In genomic region chr5:39760385-39761198, GRCh38 we compare ENCODE assay signal across 12 cellular contexts.
DNase-seq lines count a peak whose midpoint lies in the region; ATAC-seq, FAIRE-seq and TF ChIP-seq lines count a peak whose summit lies in the region.
"Had no signal": no experiment of that assay in that cellular context is flagged by ENCODE, and none has a peak within 500 bp of the region (broad histone marks: within the 10 kb centered on the region; RNA-seq: fewer than 3 reads in every experiment).

No MANE protein-coding gene starts in this region.

- no peaks in the 10 kb centered on the region for H3K4me1 ChIP-seq in Panc1 (ENCODE audit: control insufficient read depth, insufficient read depth, low read length)
- no peaks in the 10 kb centered on the region for H3K4me1 ChIP-seq in effector memory CD4-positive, alpha-beta T cell (ENCODE audit: control insufficient read depth, insufficient read depth, low read length, poor library complexity, severe bottlenecking)
- H3K4me1 ChIP-seq in kidney (ENCODE audit: control insufficient read depth in 1 of 2, insufficient read depth in 1 of 2, low read depth in 1 of 2, low read length in 2 of 2) = no peaks in the 10 kb centered on the region
- H3K4me1 ChIP-seq: colonic mucosa had no signal

- H3K27me3 Mint-ChIP-seq in activated T-cell treated with anti-CD3 and anti-CD28 coated beads, Interleukin-2, amount 50 U/mL, for 24 hours = peaks cover 4% of the 10 kb centered on the region
- peaks cover 3% of the 10 kb centered on the region for H3K27me3 Mint-ChIP-seq in activated CD4-positive, alpha-beta memory T cell treated with anti-CD3 and anti-CD28 coated beads, Interleukin-2, amount 10 ng/mL, durations not matched to agents 7 days and 5 days
- H3K27me3 Mint-ChIP-seq: CD4-positive, alpha-beta T cell; naive B cell had no signal

- no peak overlapping the region for H3K4me3 Mint-ChIP-seq in activated T-cell treated with anti-CD3 and anti-CD28 coated beads, Interleukin-2, amount 50 U/mL, for 24 hours
- H3K4me3 Mint-ChIP-seq in activated CD4-positive, alpha-beta memory T cell treated with anti-CD3 and anti-CD28 coated beads, Interleukin-2, amount 10 ng/mL, durations not matched to agents 7 days and 5 days = no peak overlapping the region
- H3K4me3 Mint-ChIP-seq: CD4-positive, alpha-beta T cell; naive B cell had no signal

- POLR2A ChIA-PET in Panc1 (lab: Charles Lee) = interaction anchor here (0.6 kb wide), 1 partner anchor 415 kb away, joined by 3 read pairs; no protein-coding TSS in a partner anchor
- POLR2A ChIA-PET in activated CD4-positive, alpha-beta memory T cell treated with anti-CD3 and anti-CD28 coated beads, Interleukin-2, amount 10 ng/mL, durations not matched to agents 7 days and 5 days (lab: Charles Lee) = no interaction called here

- FAIRE-seq in kidney (lab: Jason Lieb, UNC) = no peak

- H3K4me3 ChIP-seq in Panc1 (ENCODE audit: low read depth in 2 of 2, low read length in 2 of 2) (no peak overlapping the region; a peak in 1 of 4 replicates), epithelial cell of esophagus (ENCODE audit: low read length) (no peak overlapping the region), kidney (ENCODE audit: low read length in 2 of 2) (no peak overlapping the region)
- H3K4me3 ChIP-seq in effector memory CD4-positive, alpha-beta T cell (ENCODE audit: insufficient read depth, low read depth, low read length, poor library complexity, severe bottlenecking) = no peak overlapping the region
- H3K4me3 ChIP-seq: colonic mucosa had no signal

- CTCF ChIA-PET in Panc1 (lab: Charles Lee) = no interaction called here
- CTCF ChIA-PET in activated CD4-positive, alpha-beta memory T cell treated with anti-CD3 and anti-CD28 coated beads, Interleukin-2, amount 10 ng/mL, durations not matched to agents 7 days and 5 days (lab: Charles Lee) = no interaction called here

- H3K4me1 Mint-ChIP-seq in activated T-cell treated with anti-CD3 and anti-CD28 coated beads, Interleukin-2, amount 50 U/mL, for 24 hours (ENCODE audit: low read depth) = no peaks in the 10 kb centered on the region
- H3K4me1 Mint-ChIP-seq in activated CD4-positive, alpha-beta memory T cell treated with anti-CD3 and anti-CD28 coated beads, Interleukin-2, amount 10 ng/mL, durations not matched to agents 7 days and 5 days = no peaks in the 10 kb centered on the region
- H3K4me1 Mint-ChIP-seq: naive B cell had no signal

- ATAC-seq in Panc1 = no peak; the same call in 1 of the 2 replicates

- no peaks in the 10 kb centered on the region for H3K36me3 Mint-ChIP-seq in activated T-cell treated with anti-CD3 and anti-CD28 coated beads, Interleukin-2, amount 50 U/mL, for 24 hours (ENCODE audit: low read depth)
- H3K36me3 Mint-ChIP-seq in activated CD4-positive, alpha-beta memory T cell treated with anti-CD3 and anti-CD28 coated beads, Interleukin-2, amount 10 ng/mL, durations not matched to agents 7 days and 5 days (ENCODE audit: low read depth) = no peaks in the 10 kb centered on the region
- H3K36me3 Mint-ChIP-seq: naive B cell had no signal

- H3K36me3 ChIP-seq in Panc1 (ENCODE audit: control insufficient read depth, insufficient read depth, low read length) = no peaks in the 10 kb centered on the region
- no peaks in the 10 kb centered on the region for H3K36me3 ChIP-seq in effector memory CD4-positive, alpha-beta T cell (ENCODE audit: control insufficient read depth, insufficient read depth, low read length)
- no peaks in the 10 kb centered on the region for H3K36me3 ChIP-seq in kidney (ENCODE audit: control insufficient read depth in 1 of 2, insufficient read depth in 2 of 2, low read length in 2 of 2)
- H3K36me3 ChIP-seq: colonic mucosa had no signal

- H3K9me3 Mint-ChIP-seq in activated T-cell treated with anti-CD3 and anti-CD28 coated beads, Interleukin-2, amount 50 U/mL, for 24 hours = no peaks in the 10 kb centered on the region
- no peaks in the 10 kb centered on the region for H3K9me3 Mint-ChIP-seq in activated CD4-positive, alpha-beta memory T cell treated with anti-CD3 and anti-CD28 coated beads, Interleukin-2, amount 10 ng/mL, durations not matched to agents 7 days and 5 days
- H3K9me3 Mint-ChIP-seq: CD4-positive, alpha-beta T cell had no signal

- H3K27ac ChIP-seq in Panc1 (ENCODE audit: low read length) (no peak overlapping the region), kidney (ENCODE audit: low read depth in 2 of 2, low read length in 2 of 2) (no peak overlapping the region)
- H3K27ac ChIP-seq in effector memory CD4-positive, alpha-beta T cell (ENCODE audit: insufficient read depth, low read length, poor library complexity, severe bottlenecking) = no peak overlapping the region

- DNase-seq in AML-193 (lab: John Stamatoyannopoulos, UW) (peak; percentile 81 to 90), Panc1 (ENCODE audit: low read depth, low spot score) (peak; percentile 86), epithelial cell of esophagus (ENCODE audit: low read depth) (peak; percentile 78), non-pigmented ciliary epithelial cell (ENCODE audit: low read depth) (peak; percentile 94), kidney (no peak)
- no peak for DNase-seq in effector memory CD4-positive, alpha-beta T cell
- no peak for DNase-seq in activated T-cell treated with anti-CD3 and anti-CD28 coated beads, Interleukin-2, amount 50 U/mL, for 24 hours
- no peak for DNase-seq in activated CD4-positive, alpha-beta memory T cell treated with anti-CD3 and anti-CD28 coated beads, Interleukin-2, amount 10 ng/mL, durations not matched to agents 7 days and 5 days
- DNase-seq: activated CD4-positive, alpha-beta T cell treated with anti-CD3 and anti-CD28 coated beads, Interleukin-2, amount 50 U/mL, for 1 hour; CD4-positive, alpha-beta T cell; colonic mucosa; naive B cell had no signal

- intact Hi-C loops in Panc1 (cut with micrococcal nuclease; ENCODE audit: unreplicated experiment) = no loop called here
- intact Hi-C loops in kidney (cut with DNase I) = no loop called here

- BruUV-seq in Panc1 (replicated peaks; lab: Mats Ljungman, UMichigan) = no TSS peak

- H3K27me3 ChIP-seq in Panc1 (ENCODE audit: control insufficient read depth, insufficient read depth, low read length) = no peaks in the 10 kb centered on the region
- H3K27me3 ChIP-seq in effector memory CD4-positive, alpha-beta T cell (replicated peaks; ENCODE audit: control insufficient read depth, insufficient read depth, low read length, poor library complexity, severe bottlenecking) = no peaks in the 10 kb centered on the region
- H3K27me3 ChIP-seq: colonic mucosa had no signal

- in situ Hi-C loops in Panc1 (cut with HindIII; ENCODE audit: low pct_unique_long_range_greater_than_20kb, low sequenced_read_pairs) = no loop called here

- H3K27ac Mint-ChIP-seq in activated T-cell treated with anti-CD3 and anti-CD28 coated beads, Interleukin-2, amount 50 U/mL, for 24 hours = no peak overlapping the region
- no peak overlapping the region for H3K27ac Mint-ChIP-seq in activated CD4-positive, alpha-beta memory T cell treated with anti-CD3 and anti-CD28 coated beads, Interleukin-2, amount 10 ng/mL, durations not matched to agents 7 days and 5 days
- H3K27ac Mint-ChIP-seq: CD4-positive, alpha-beta T cell; naive B cell had no signal

- H3K9ac ChIP-seq in kidney (ENCODE audit: low read length in 2 of 2) = no peak overlapping the region

- H3K9me3 ChIP-seq in Panc1 (ENCODE audit: control insufficient read depth, insufficient read depth, low read depth, low read length) (no peaks in the 10 kb centered on the region), kidney (ENCODE audit: control insufficient read depth in 1 of 2, low read length in 2 of 2) (no peaks in the 10 kb centered on the region)
- no peaks in the 10 kb centered on the region for H3K9me3 ChIP-seq in effector memory CD4-positive, alpha-beta T cell (ENCODE audit: control insufficient read depth, low read length)
- H3K9me3 ChIP-seq: colonic mucosa had no signal

- no peak for TF ChIP-seq CTCF in Panc1 (IDR thresholded peaks at IDR 0.05)
- no peak for TF ChIP-seq CTCF in epithelial cell of esophagus (IDR thresholded peaks at IDR 0.05; ENCODE audit: insufficient read depth, low read depth, low read length, missing control alignments)
- no peak for TF ChIP-seq CTCF in kidney (IDR thresholded peaks at IDR 0.05; ENCODE audit: borderline replicate concordance, extremely low read depth, insufficient read depth)

Comparison
In these comparisons a context has a peak if more than half of its experiments do, and no peak if none do; other contexts are left out.
1. DNase-seq: peak in AML-193 (2 of 2), Panc1 (single experiment), epithelial cell of esophagus (single experiment) and non-pigmented ciliary epithelial cell (single experiment); none in effector memory CD4-positive, alpha-beta T cell (0 of 3), activated T-cell treated with anti-CD3 and anti-CD28 coated beads, Interleukin-2, amount 50 U/mL, for 24 hours (single experiment), activated CD4-positive, alpha-beta memory T cell treated with anti-CD3 and anti-CD28 coated beads, Interleukin-2, amount 10 ng/mL, durations not matched to agents 7 days and 5 days (single experiment) and kidney (single experiment).